In genomic region chr12:103957865-103958388, GRCh38 we compare ENCODE assay signal across 1 cellular context.
TF ChIP-seq lines count a peak whose summit lies in the region.

No MANE protein-coding gene starts in this region.

TF ChIP-seq in GM12878, 131 proteins besides CTCF, POLR2A, EP300 and RAD21:
- no peak for TF ChIP-seq BCL3 (IDR thresholded peaks at IDR 0.05; ENCODE audit: borderline replicate concordance, insufficient read depth, low read depth, low read length, poor library complexity, severe bottlenecking)
- TF ChIP-seq SKIL (IDR thresholded peaks at IDR 0.05; ENCODE audit: low read depth, poor library complexity, severe bottlenecking), result no peak
- TF ChIP-seq LARP7 (IDR thresholded peaks at IDR 0.05), result no peak
- no peak for TF ChIP-seq USF1 (IDR thresholded peaks at IDR 0.05; ENCODE audit: borderline replicate concordance, extremely low read length, insufficient read depth, low read depth, low read length)
- TF ChIP-seq ZNF24 (IDR thresholded peaks at IDR 0.05), result no peak
- no peak for TF ChIP-seq ZNF622 (IDR thresholded peaks at IDR 0.05)
- TF ChIP-seq HDAC2 (IDR thresholded peaks at IDR 0.05), result no peak
- no peak for TF ChIP-seq FOXM1 (IDR thresholded peaks at IDR 0.05; ENCODE audit: low read depth, low read length)
- no peak for TF ChIP-seq RELB (IDR thresholded peaks at IDR 0.05; ENCODE audit: low read depth)
- TF ChIP-seq CUX1 (IDR thresholded peaks at IDR 0.05; ENCODE audit: insufficient replicate concordance, low read depth, low read length), result no peak
- TF ChIP-seq BRCA1 (IDR thresholded peaks at IDR 0.05; ENCODE audit: low read depth, low read length), result no peak
